ENCODE assay signal across 9 cellular contexts in genomic region chr5:151257731-151258715, GRCh38. TPM values are rescaled to one million over a fixed set of nuclear protein-coding genes. Genes with fewer than 3 reads are reported as not detected.
DNase-seq lines count a peak whose midpoint lies in the region; ATAC-seq lines count a peak whose summit lies in the region.
"Had no signal": no experiment of that assay in that cellular context is flagged by ENCODE, and none has a peak within 500 bp of the region (broad histone marks: within the 10 kb centered on the region; RNA-seq: fewer than 3 reads in every experiment).

No MANE protein-coding gene starts in this region.

- H3K27me3 Mint-ChIP-seq in activated T-helper 17 cell treated with anti-CD3 and anti-CD28 coated beads, Interleukin-2, amount 50 U/mL, for 72 hours = no peaks in the 10 kb centered on the region

- H3K27me3 ChIP-seq in H7 (ENCODE audit: control insufficient read depth, insufficient read depth, low read length) = no peaks in the 10 kb centered on the region
- H3K27me3 ChIP-seq in effector memory CD4-positive, alpha-beta T cell (replicated peaks; ENCODE audit: control insufficient read depth, insufficient read depth, low read length, poor library complexity, severe bottlenecking) = no peaks in the 10 kb centered on the region

- H3K36me3 Mint-ChIP-seq in activated T-helper 17 cell treated with anti-CD3 and anti-CD28 coated beads, Interleukin-2, amount 50 U/mL, for 72 hours (ENCODE audit: low read depth) = peaks cover 22% of the 10 kb centered on the region
- H3K36me3 Mint-ChIP-seq in stimulated activated effector memory CD8-positive, alpha-beta T cell treated with anti-CD3 and anti-CD28 coated beads, Interleukin-12 subunit alpha, Interleukin-12 subunit beta, amount 100 ng/mL, for 72 hours = peaks cover 4% of the 10 kb centered on the region

- H3K4me3 ChIP-seq in H7 (ENCODE audit: insufficient read depth, low read depth, low read length) = no peak overlapping the region
- no peak overlapping the region for H3K4me3 ChIP-seq in effector memory CD4-positive, alpha-beta T cell (ENCODE audit: insufficient read depth, low read depth, low read length, poor library complexity, severe bottlenecking)

- H3K9me3 Mint-ChIP-seq in activated T-helper 17 cell treated with anti-CD3 and anti-CD28 coated beads, Interleukin-2, amount 50 U/mL, for 72 hours = no peaks in the 10 kb centered on the region
- H3K9me3 Mint-ChIP-seq in stimulated activated effector memory CD8-positive, alpha-beta T cell treated with anti-CD3 and anti-CD28 coated beads, Interleukin-12 subunit alpha, Interleukin-12 subunit beta, amount 100 ng/mL, for 72 hours = no peaks in the 10 kb centered on the region

- H3K4me1 Mint-ChIP-seq in activated T-helper 17 cell treated with anti-CD3 and anti-CD28 coated beads, Interleukin-2, amount 50 U/mL, for 72 hours = peaks cover 23% of the 10 kb centered on the region
- peaks cover 29% of the 10 kb centered on the region for H3K4me1 Mint-ChIP-seq in stimulated activated effector memory CD8-positive, alpha-beta T cell treated with anti-CD3 and anti-CD28 coated beads, Interleukin-12 subunit alpha, Interleukin-12 subunit beta, amount 100 ng/mL, for 72 hours

- no peak overlapping the region for H3K4me3 Mint-ChIP-seq in activated T-helper 17 cell treated with anti-CD3 and anti-CD28 coated beads, Interleukin-2, amount 50 U/mL, for 72 hours
- H3K4me3 Mint-ChIP-seq in stimulated activated effector memory CD8-positive, alpha-beta T cell treated with anti-CD3 and anti-CD28 coated beads, Interleukin-12 subunit alpha, Interleukin-12 subunit beta, amount 100 ng/mL, for 72 hours = no peak overlapping the region

- peaks cover 7% of the 10 kb centered on the region for H3K4me1 ChIP-seq in effector memory CD4-positive, alpha-beta T cell (ENCODE audit: control insufficient read depth, insufficient read depth, low read length, poor library complexity, severe bottlenecking)

- ATAC-seq in GM19035 (IDR thresholded peaks at IDR 0.05; ENCODE audit: unreplicated experiment) (peak; percentile 22), HG03064 (IDR thresholded peaks at IDR 0.05; ENCODE audit: low read depth, unreplicated experiment) (peak; percentile 29)
- ATAC-seq in activated T-helper 17 cell treated with anti-CD3 and anti-CD28 coated beads, Interleukin-2, amount 50 U/mL, for 72 hours (replicated peaks) = no peak
- no peak for ATAC-seq in stimulated activated effector memory CD8-positive, alpha-beta T cell treated with anti-CD3 and anti-CD28 coated beads, Interleukin-12 subunit alpha, Interleukin-12 subunit beta, amount 100 ng/mL, for 72 hours

- no peaks in the 10 kb centered on the region for H3K9me3 ChIP-seq in effector memory CD4-positive, alpha-beta T cell (ENCODE audit: control insufficient read depth, low read length)

- H3K36me3 ChIP-seq in H7 (replicated peaks; ENCODE audit: control insufficient read depth, insufficient read depth, low read length) = no peaks in the 10 kb centered on the region
- H3K36me3 ChIP-seq in effector memory CD4-positive, alpha-beta T cell (ENCODE audit: control insufficient read depth, insufficient read depth, low read length) = peaks cover 4% of the 10 kb centered on the region

- H3K27ac ChIP-seq in effector memory CD4-positive, alpha-beta T cell (ENCODE audit: insufficient read depth, low read length, poor library complexity, severe bottlenecking) = no peak overlapping the region
- H3K27ac ChIP-seq: KMS-11 had no signal

- DNase-seq in stimulated activated effector memory CD8-positive, alpha-beta T cell treated with anti-CD3 and anti-CD28 coated beads, Interleukin-12 subunit alpha, Interleukin-12 subunit beta, amount 100 ng/mL, for 72 hours (ENCODE audit: low spot score in 2 of 2) = no peak
- DNase-seq in SK-N-DZ (ENCODE audit: low spot score) = no peak
- DNase-seq in DMS79 treated with DMSO at 0.1 percent for 48 hours (lab: John Stamatoyannopoulos, UW) = no peak
- DNase-seq in H7 = no peak
- no peak for DNase-seq in effector memory CD4-positive, alpha-beta T cell

- H3K27ac Mint-ChIP-seq in activated T-helper 17 cell treated with anti-CD3 and anti-CD28 coated beads, Interleukin-2, amount 50 U/mL, for 72 hours = peak overlapping the region; percentile 53
- peak overlapping the region; percentile 66 for H3K27ac Mint-ChIP-seq in stimulated activated effector memory CD8-positive, alpha-beta T cell treated with anti-CD3 and anti-CD28 coated beads, Interleukin-12 subunit alpha, Interleukin-12 subunit beta, amount 100 ng/mL, for 72 hours

RNA-seq across cellular contexts. Expression of gene GM2A, which starts 5.0 kb away (rescaled TPM):
- 10 to 100 TPM; 32.2 to 41.1 TPM for total RNA-seq in activated T-helper 17 cell treated with anti-CD3 and anti-CD28 coated beads, Interleukin-2, amount 50 U/mL, for 72 hours
- polyA plus RNA-seq in SK-N-DZ (2014; cell fraction: cytosol; rRNA removed) = 7.3 and 11.9 TPM in 2 replicates
- 1.3 and 3.5 TPM in 2 replicates for polyA plus RNA-seq in SK-N-DZ (2014; cell fraction: nucleus; rRNA removed)
- 29.4 and 30.7 TPM in 2 replicates for total RNA-seq in H7 (2014; rRNA removed; shearing (Covaris generic))

RNA-seq across cellular contexts. Expression of gene CCDC69, which starts 34.1 kb away (rescaled TPM):
- 10 to 100 TPM; 27.4 to 40.1 TPM for total RNA-seq in activated T-helper 17 cell treated with anti-CD3 and anti-CD28 coated beads, Interleukin-2, amount 50 U/mL, for 72 hours
- 0.06 TPM in 1 of 2 replicates, not detected in the other for polyA plus RNA-seq in SK-N-DZ (2014; cell fraction: cytosol; rRNA removed)
- not detected in 2 replicates for polyA plus RNA-seq in SK-N-DZ (2014; cell fraction: nucleus; rRNA removed)
- 5.6 and 8.7 TPM in 2 replicates for total RNA-seq in H7 (2014; rRNA removed; shearing (Covaris generic))

RNA-seq across cellular contexts. Expression of gene SLC36A3, which starts 45.5 kb away (rescaled TPM):
- not detected for total RNA-seq in activated T-helper 17 cell treated with anti-CD3 and anti-CD28 coated beads, Interleukin-2, amount 50 U/mL, for 72 hours
- not detected in 2 replicates for polyA plus RNA-seq in SK-N-DZ (2014; cell fraction: cytosol; rRNA removed)
- not detected in 2 replicates for polyA plus RNA-seq in SK-N-DZ (2014; cell fraction: nucleus; rRNA removed)
- total RNA-seq in H7 (2014; rRNA removed; shearing (Covaris generic)) = not detected in 2 replicates

Comparison
In these comparisons a context has a peak if more than half of its experiments do, and no peak if none do; other contexts are left out.
1. ATAC-seq: peak in GM19035 (single experiment) and HG03064 (single experiment); none in activated T-helper 17 cell treated with anti-CD3 and anti-CD28 coated beads, Interleukin-2, amount 50 U/mL, for 72 hours (single experiment) and stimulated activated effector memory CD8-positive, alpha-beta T cell treated with anti-CD3 and anti-CD28 coated beads, Interleukin-12 subunit alpha, Interleukin-12 subunit beta, amount 100 ng/mL, for 72 hours (single experiment).